13 cellular contexts compared by ENCODE assay signal in genomic region chr6:168609026-168609685, GRCh38.
"Had no signal": no experiment of that assay in that cellular context is flagged by ENCODE, and none has a peak within 500 bp of the region (broad histone marks: within the 10 kb centered on the region; RNA-seq: fewer than 3 reads in every experiment).

No MANE protein-coding gene starts in this region.

- H3K36me3 Mint-ChIP-seq: activated CD4-positive, alpha-beta memory T cell treated with anti-CD3 and anti-CD28 coated beads for 36 hours; activated CD8-positive, alpha-beta memory T cell treated with anti-CD3 and anti-CD28 coated beads, Interleukin-2, amount 10 ng/mL, durations not matched to agents 7 days and 5 days; naive B cell; neural progenitor cell; stimulated activated naive B cell treated with anti-CD40 and anti-IgM and Interleukin-4, amounts not matched to agents 10 μg/mL and 1 μg/mL and 100 μg/mL, for 72 hours had no signal

- H3K27ac ChIP-seq: gastrocnemius medialis, left ventricle myocardium inferior, neural progenitor cell, ovary, SK-N-MC, upper lobe of left lung had no signal

- ATAC-seq: activated CD8-positive, alpha-beta memory T cell treated with anti-CD3 and anti-CD28 coated beads, Interleukin-2, amount 10 ng/mL, durations not matched to agents 7 days and 5 days; gastrocnemius medialis; stimulated activated naive B cell treated with anti-CD40 and anti-IgM and Interleukin-4, amounts not matched to agents 10 μg/mL and 1 μg/mL and 100 μg/mL, for 72 hours had no signal

- H3K4me1 Mint-ChIP-seq: activated CD8-positive, alpha-beta memory T cell treated with anti-CD3 and anti-CD28 coated beads, Interleukin-2, amount 10 ng/mL, durations not matched to agents 7 days and 5 days; naive B cell; stimulated activated naive B cell treated with anti-CD40 and anti-IgM and Interleukin-4, amounts not matched to agents 10 μg/mL and 1 μg/mL and 100 μg/mL, for 72 hours had no signal

- H3K36me3 ChIP-seq: gastrocnemius medialis, left ventricle myocardium inferior, neural progenitor cell, ovary, upper lobe of left lung had no signal

- H3K9me3 ChIP-seq: gastrocnemius medialis, ovary, upper lobe of left lung had no signal

- H3K4me1 ChIP-seq: gastrocnemius medialis, left ventricle myocardium inferior had no signal

- H3K27me3 ChIP-seq: neural progenitor cell, ovary, upper lobe of left lung had no signal

- H3K27me3 Mint-ChIP-seq: activated CD8-positive, alpha-beta memory T cell treated with anti-CD3 and anti-CD28 coated beads, Interleukin-2, amount 10 ng/mL, durations not matched to agents 7 days and 5 days; naive B cell; stimulated activated naive B cell treated with anti-CD40 and anti-IgM and Interleukin-4, amounts not matched to agents 10 μg/mL and 1 μg/mL and 100 μg/mL, for 72 hours had no signal

- H3K4me3 ChIP-seq: gastrocnemius medialis, left ventricle myocardium inferior, neural progenitor cell, ovary, SK-N-MC, upper lobe of left lung had no signal

- H3K27ac Mint-ChIP-seq: activated CD4-positive, alpha-beta memory T cell treated with anti-CD3 and anti-CD28 coated beads for 36 hours; activated CD8-positive, alpha-beta memory T cell treated with anti-CD3 and anti-CD28 coated beads, Interleukin-2, amount 10 ng/mL, durations not matched to agents 7 days and 5 days; naive B cell; neural progenitor cell; stimulated activated naive B cell treated with anti-CD40 and anti-IgM and Interleukin-4, amounts not matched to agents 10 μg/mL and 1 μg/mL and 100 μg/mL, for 72 hours had no signal

- H3K4me3 Mint-ChIP-seq: activated CD4-positive, alpha-beta memory T cell treated with anti-CD3 and anti-CD28 coated beads for 36 hours; activated CD8-positive, alpha-beta memory T cell treated with anti-CD3 and anti-CD28 coated beads, Interleukin-2, amount 10 ng/mL, durations not matched to agents 7 days and 5 days; naive B cell; neural progenitor cell; stimulated activated naive B cell treated with anti-CD40 and anti-IgM and Interleukin-4, amounts not matched to agents 10 μg/mL and 1 μg/mL and 100 μg/mL, for 72 hours had no signal

- DNase-seq: activated CD4-positive, alpha-beta memory T cell treated with anti-CD3 and anti-CD28 coated beads for 36 hours; activated CD8-positive, alpha-beta memory T cell treated with anti-CD3 and anti-CD28 coated beads, Interleukin-2, amount 10 ng/mL, durations not matched to agents 7 days and 5 days; activated naive CD4-positive, alpha-beta T cell treated with anti-CD3 and anti-CD28 coated beads, Interleukin-2, amount 50 U/mL, for 16 hours; activated T-cell treated with anti-CD3 and anti-CD28 coated beads, Interleukin-2, amount 50 U/mL, for 1 hour; gastrocnemius medialis; left ventricle myocardium inferior; naive B cell; ovary; stimulated activated naive B cell treated with anti-CD40 and anti-IgM and Interleukin-4, amounts not matched to agents 10 μg/mL and 1 μg/mL and 100 μg/mL, for 72 hours; substantia nigra; upper lobe of left lung had no signal
